In the genomic region with DNA sequence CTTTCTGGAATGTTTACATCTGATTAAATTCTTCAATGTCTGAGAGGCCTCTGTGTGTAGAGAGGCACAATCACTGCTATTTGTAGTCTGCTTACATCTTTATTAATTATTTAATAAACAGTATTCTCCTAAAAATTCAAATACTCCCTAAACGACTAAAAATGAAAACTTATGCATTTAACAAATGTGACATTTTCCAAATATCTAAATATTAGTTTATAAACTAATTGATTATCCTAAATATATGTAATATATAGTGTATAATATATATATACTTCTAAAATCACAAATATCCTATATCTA, we compare ENCODE assay signal across 3 cellular contexts.
A peak's percentile ranks its signal among the peaks of the same experiment; 100 is the strongest.
TF ChIP-seq lines count a peak whose summit lies in the region.

No MANE protein-coding gene starts in this region.

TF ChIP-seq in A549, 52 proteins besides CTCF, POLR2A, EP300 and RAD21:
- TF ChIP-seq NR3C1 (IDR thresholded peaks at IDR 0.05) (no peak), MYC (IDR thresholded peaks at IDR 0.05; ENCODE audit: borderline replicate concordance, low read length) (no peak), NPAS2 (CRISPR knock-in tag; IDR thresholded peaks at IDR 0.05; ENCODE audit: borderline replicate concordance) (no peak), HDAC2 (IDR thresholded peaks at IDR 0.05) (no peak), MAZ (IDR thresholded peaks at IDR 0.05; ENCODE audit: borderline replicate concordance, low read depth, low read length) (no peak), JUNB (IDR thresholded peaks at IDR 0.05) (no peak), PHF8 (IDR thresholded peaks at IDR 0.05; ENCODE audit: borderline replicate concordance, low read depth) (no peak), CBX8 (IDR thresholded peaks at IDR 0.05) (no peak), SREBF2 (IDR thresholded peaks at IDR 0.05) (no peak), FOSL2 (IDR thresholded peaks at IDR 0.05) (no peak), FOSL2 (CRISPR knock-in tag; IDR thresholded peaks at IDR 0.05) (no peak), KDM5A (IDR thresholded peaks at IDR 0.05) (no peak), CHD4 (IDR thresholded peaks at IDR 0.05; ENCODE audit: borderline replicate concordance) (no peak), CHD2 (IDR thresholded peaks at IDR 0.05; ENCODE audit: low read length, partially characterized antibody) (no peak), ZC3H11A (IDR thresholded peaks at IDR 0.05) (no peak)
- TF ChIP-seq, protein P1, sequence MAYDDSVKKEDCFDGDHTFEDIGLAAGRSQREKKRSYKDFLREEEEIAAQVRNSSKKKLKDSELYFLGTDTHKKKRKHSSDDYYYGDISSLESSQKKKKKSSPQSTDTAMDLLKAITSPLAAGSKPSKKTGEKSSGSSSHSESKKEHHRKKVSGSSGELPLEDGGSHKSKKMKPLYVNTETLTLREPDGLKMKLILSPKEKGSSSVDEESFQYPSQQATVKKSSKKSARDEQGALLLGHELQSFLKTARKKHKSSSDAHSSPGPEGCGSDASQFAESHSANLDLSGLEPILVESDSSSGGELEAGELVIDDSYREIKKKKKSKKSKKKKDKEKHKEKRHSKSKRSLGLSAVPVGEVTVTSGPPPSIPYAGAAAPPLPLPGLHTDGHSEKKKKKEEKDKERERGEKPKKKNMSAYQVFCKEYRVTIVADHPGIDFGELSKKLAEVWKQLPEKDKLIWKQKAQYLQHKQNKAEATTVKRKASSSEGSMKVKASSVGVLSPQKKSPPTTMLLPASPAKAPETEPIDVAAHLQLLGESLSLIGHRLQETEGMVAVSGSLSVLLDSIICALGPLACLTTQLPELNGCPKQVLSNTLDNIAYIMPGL (CRISPR knock-in tag; IDR thresholded peaks at IDR 0.05; ENCODE audit: borderline replicate concordance), result no peak
- TF ChIP-seq, protein P2, sequence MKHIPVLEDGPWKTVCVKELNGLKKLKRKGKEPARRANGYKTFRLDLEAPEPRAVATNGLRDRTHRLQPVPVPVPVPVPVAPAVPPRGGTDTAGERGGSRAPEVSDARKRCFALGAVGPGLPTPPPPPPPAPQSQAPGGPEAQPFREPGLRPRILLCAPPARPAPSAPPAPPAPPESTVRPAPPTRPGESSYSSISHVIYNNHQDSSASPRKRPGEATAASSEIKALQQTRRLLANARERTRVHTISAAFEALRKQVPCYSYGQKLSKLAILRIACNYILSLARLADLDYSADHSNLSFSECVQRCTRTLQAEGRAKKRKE (CRISPR knock-in tag; IDR thresholded peaks at IDR 0.05; ENCODE audit: low read depth), result no peak
- TF ChIP-seq, protein P3, sequence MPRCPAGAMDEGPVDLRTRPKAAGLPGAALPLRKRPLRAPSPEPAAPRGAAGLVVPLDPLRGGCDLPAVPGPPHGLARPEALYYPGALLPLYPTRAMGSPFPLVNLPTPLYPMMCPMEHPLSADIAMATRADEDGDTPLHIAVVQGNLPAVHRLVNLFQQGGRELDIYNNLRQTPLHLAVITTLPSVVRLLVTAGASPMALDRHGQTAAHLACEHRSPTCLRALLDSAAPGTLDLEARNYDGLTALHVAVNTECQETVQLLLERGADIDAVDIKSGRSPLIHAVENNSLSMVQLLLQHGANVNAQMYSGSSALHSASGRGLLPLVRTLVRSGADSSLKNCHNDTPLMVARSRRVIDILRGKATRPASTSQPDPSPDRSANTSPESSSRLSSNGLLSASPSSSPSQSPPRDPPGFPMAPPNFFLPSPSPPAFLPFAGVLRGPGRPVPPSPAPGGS (IDR thresholded peaks at IDR 0.05), result no peak
TF ChIP-seq in A549: peak in this region for 0.

TF ChIP-seq in K562, 482 proteins besides CTCF, POLR2A, EP300 and RAD21:
- TF ChIP-seq BDP1 (IDR thresholded peaks at IDR 0.05; ENCODE audit: insufficient read depth, insufficient read length) (no peak), CXXC5 (CRISPR knock-in tag; IDR thresholded peaks at IDR 0.05) (0 out of 2 replicates have a peak, but pooled peaks have one; percentile 3)

TF ChIP-seq in neural cell, 6 proteins besides CTCF, POLR2A, EP300 and RAD21:
- TF ChIP-seq, protein P4, sequence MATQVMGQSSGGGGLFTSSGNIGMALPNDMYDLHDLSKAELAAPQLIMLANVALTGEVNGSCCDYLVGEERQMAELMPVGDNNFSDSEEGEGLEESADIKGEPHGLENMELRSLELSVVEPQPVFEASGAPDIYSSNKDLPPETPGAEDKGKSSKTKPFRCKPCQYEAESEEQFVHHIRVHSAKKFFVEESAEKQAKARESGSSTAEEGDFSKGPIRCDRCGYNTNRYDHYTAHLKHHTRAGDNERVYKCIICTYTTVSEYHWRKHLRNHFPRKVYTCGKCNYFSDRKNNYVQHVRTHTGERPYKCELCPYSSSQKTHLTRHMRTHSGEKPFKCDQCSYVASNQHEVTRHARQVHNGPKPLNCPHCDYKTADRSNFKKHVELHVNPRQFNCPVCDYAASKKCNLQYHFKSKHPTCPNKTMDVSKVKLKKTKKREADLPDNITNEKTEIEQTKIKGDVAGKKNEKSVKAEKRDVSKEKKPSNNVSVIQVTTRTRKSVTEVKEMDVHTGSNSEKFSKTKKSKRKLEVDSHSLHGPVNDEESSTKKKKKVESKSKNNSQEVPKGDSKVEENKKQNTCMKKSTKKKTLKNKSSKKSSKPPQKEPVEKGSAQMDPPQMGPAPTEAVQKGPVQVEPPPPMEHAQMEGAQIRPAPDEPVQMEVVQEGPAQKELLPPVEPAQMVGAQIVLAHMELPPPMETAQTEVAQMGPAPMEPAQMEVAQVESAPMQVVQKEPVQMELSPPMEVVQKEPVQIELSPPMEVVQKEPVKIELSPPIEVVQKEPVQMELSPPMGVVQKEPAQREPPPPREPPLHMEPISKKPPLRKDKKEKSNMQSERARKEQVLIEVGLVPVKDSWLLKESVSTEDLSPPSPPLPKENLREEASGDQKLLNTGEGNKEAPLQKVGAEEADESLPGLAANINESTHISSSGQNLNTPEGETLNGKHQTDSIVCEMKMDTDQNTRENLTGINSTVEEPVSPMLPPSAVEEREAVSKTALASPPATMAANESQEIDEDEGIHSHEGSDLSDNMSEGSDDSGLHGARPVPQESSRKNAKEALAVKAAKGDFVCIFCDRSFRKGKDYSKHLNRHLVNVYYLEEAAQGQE (IDR thresholded peaks at IDR 0.05; ENCODE audit: borderline replicate concordance), result no peak
- no peak for TF ChIP-seq POLR2AphosphoS5 (IDR thresholded peaks at IDR 0.05)
- no peak for TF ChIP-seq MXI1 (conservative IDR thresholded peaks at IDR 0.05; ENCODE audit: poor library complexity, severe bottlenecking)
- TF ChIP-seq EZH2 (IDR thresholded peaks at IDR 0.05; ENCODE audit: borderline replicate concordance, insufficient read depth, low read length, poor library complexity, severe bottlenecking), result no peak
- no peak for TF ChIP-seq TAF1 (IDR thresholded peaks at IDR 0.05; ENCODE audit: low read depth)
- TF ChIP-seq SMC3 (conservative IDR thresholded peaks at IDR 0.05; ENCODE audit: poor library complexity), result no peak
TF ChIP-seq in neural cell: peak in this region for 0.
